16 cellular contexts compared by ENCODE assay signal in the genomic region with DNA sequence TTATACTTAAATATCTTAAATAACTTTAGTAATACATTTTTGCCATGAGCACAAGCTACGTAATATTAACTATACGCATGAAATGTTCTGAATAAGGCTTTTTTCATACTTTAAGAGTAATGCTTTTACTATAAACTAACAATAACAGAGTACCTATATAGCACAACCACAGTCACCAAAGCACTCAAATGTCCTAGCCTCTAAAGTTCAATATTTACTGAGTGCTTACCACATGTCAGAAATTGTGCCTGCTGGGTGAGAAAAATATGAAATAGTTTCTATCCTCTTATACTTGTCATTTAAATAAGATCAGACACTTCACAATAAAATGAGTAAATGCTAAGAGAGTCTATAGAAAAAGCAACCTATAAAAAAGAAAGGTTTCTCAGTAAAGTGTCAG.
"Had no signal": no experiment of that assay in that cellular context is flagged by ENCODE, and none has a peak within 500 bp of the region (broad histone marks: within the 10 kb centered on the region; RNA-seq: fewer than 3 reads in every experiment).

No MANE protein-coding gene starts in this region.

- H3K4me3 Mint-ChIP-seq: activated naive CD8-positive, alpha-beta T cell treated with anti-CD3 and anti-CD28 coated beads for 36 hours; activated T-cell treated with anti-CD3 and anti-CD28 coated beads, Interleukin-2, amount 50 U/mL, for 24 hours; naive B cell; neural crest cell had no signal

- DNase-seq: activated CD8-positive, alpha-beta memory T cell treated with anti-CD3 and anti-CD28 coated beads for 24 hours; activated CD8-positive, alpha-beta memory T cell treated with anti-CD3 and anti-CD28 coated beads, Interleukin-2, amount 50 U/mL, for 4 hours; activated naive CD4-positive, alpha-beta T cell treated with Interleukin-2 at 50 U/mL for 16 hours; activated naive CD8-positive, alpha-beta T cell treated with anti-CD3 and anti-CD28 coated beads for 36 hours; activated T-cell treated with anti-CD3 and anti-CD28 coated beads, Interleukin-2, amount 50 U/mL, for 24 hours; esophagus squamous epithelium; head of caudate nucleus; hypothalamus; mesendoderm; naive B cell; occipital lobe; spleen; stimulated activated CD4-positive, alpha-beta T cell treated with anti-CD3 and anti-CD28 coated beads, Interleukin-4, amount 100 ng/mL, for 1 hour; stimulated activated naive CD8-positive, alpha-beta T cell treated with anti-CD3 and anti-CD28 coated beads, Interleukin-15, Interleukin-2, amounts not matched to agents 100 U/mL and 50 U/mL, for 24 hours; T-helper 1 cell had no signal

- H3K4me1 Mint-ChIP-seq: activated naive CD8-positive, alpha-beta T cell treated with anti-CD3 and anti-CD28 coated beads for 36 hours; naive B cell; neural crest cell had no signal

- H3K27me3 Mint-ChIP-seq: activated naive CD8-positive, alpha-beta T cell treated with anti-CD3 and anti-CD28 coated beads for 36 hours; activated T-cell treated with anti-CD3 and anti-CD28 coated beads, Interleukin-2, amount 50 U/mL, for 24 hours; naive B cell had no signal

- H3K9me3 Mint-ChIP-seq: activated naive CD8-positive, alpha-beta T cell treated with anti-CD3 and anti-CD28 coated beads for 36 hours; activated T-cell treated with anti-CD3 and anti-CD28 coated beads, Interleukin-2, amount 50 U/mL, for 24 hours; naive B cell; neural crest cell had no signal

- ATAC-seq: stimulated activated naive CD8-positive, alpha-beta T cell treated with anti-CD3 and anti-CD28 coated beads, Interleukin-15, Interleukin-2, amounts not matched to agents 100 U/mL and 50 U/mL, for 24 hours had no signal

- H3K27ac Mint-ChIP-seq: activated naive CD8-positive, alpha-beta T cell treated with anti-CD3 and anti-CD28 coated beads for 36 hours; activated T-cell treated with anti-CD3 and anti-CD28 coated beads, Interleukin-2, amount 50 U/mL, for 24 hours had no signal
